1 cellular context compared by ENCODE assay signal in genomic region chr11:72787262-72788104, GRCh38.
TF ChIP-seq lines count a peak whose summit lies in the region.

No MANE protein-coding gene starts in this region.

TF ChIP-seq in HepG2, 621 proteins besides CTCF, POLR2A, EP300 and RAD21 (continued from another document and continues in another):
- TF ChIP-seq ZFP91 (CRISPR knock-in tag; IDR thresholded peaks at IDR 0.05; ENCODE audit: borderline replicate concordance) (peak; percentile 75), CHCHD3 (CRISPR knock-in tag; IDR thresholded peaks at IDR 0.05) (no peak), MTF2 (CRISPR knock-in tag; IDR thresholded peaks at IDR 0.05; ENCODE audit: borderline replicate concordance) (no peak), ZNF678 (CRISPR knock-in tag; IDR thresholded peaks at IDR 0.05) (peak; percentile 92; the same call in 1 of the 2 replicates), ZSCAN31 (CRISPR knock-in tag; IDR thresholded peaks at IDR 0.05; ENCODE audit: low read depth) (peak; percentile 40; the same call in 1 of the 2 replicates), HBP1 (CRISPR knock-in tag; IDR thresholded peaks at IDR 0.05; ENCODE audit: low read depth) (no peak; the same call in 1 of the 2 replicates), FOXO1 (CRISPR knock-in tag; IDR thresholded peaks at IDR 0.05) (no peak), KAT2B (IDR thresholded peaks at IDR 0.05; ENCODE audit: borderline replicate concordance, low read depth, low read length) (peak; percentile 84), SNAPC2 (CRISPR knock-in tag; IDR thresholded peaks at IDR 0.05) (no peak), PREB (CRISPR knock-in tag; IDR thresholded peaks at IDR 0.05) (no peak), STAT6 (CRISPR knock-in tag; IDR thresholded peaks at IDR 0.05; ENCODE audit: borderline replicate concordance) (no peak), ZNF512 (CRISPR knock-in tag; IDR thresholded peaks at IDR 0.05) (no peak), NFATC3 (CRISPR knock-in tag; IDR thresholded peaks at IDR 0.05) (no peak), ZNF331 (CRISPR knock-in tag; IDR thresholded peaks at IDR 0.05) (no peak), RFX5 (IDR thresholded peaks at IDR 0.05; ENCODE audit: low read depth, low read length) (no peak), AHR (CRISPR knock-in tag; IDR thresholded peaks at IDR 0.05) (no peak), ZNF710 (CRISPR knock-in tag; IDR thresholded peaks at IDR 0.05; ENCODE audit: borderline replicate concordance) (no peak), MTA3 (CRISPR knock-in tag; IDR thresholded peaks at IDR 0.05) (no peak), ZNF776 (CRISPR knock-in tag; IDR thresholded peaks at IDR 0.05) (no peak), NPAS2 (CRISPR knock-in tag; IDR thresholded peaks at IDR 0.05; ENCODE audit: borderline replicate concordance) (no peak), HNRNPK (IDR thresholded peaks at IDR 0.05; ENCODE audit: low read depth, low read length, poor library complexity, severe bottlenecking) (no peak), GABPB1 (CRISPR knock-in tag; IDR thresholded peaks at IDR 0.05) (peak; percentile 80), SCMH1 (CRISPR knock-in tag; IDR thresholded peaks at IDR 0.05; ENCODE audit: borderline replicate concordance) (no peak), KDM3A (CRISPR knock-in tag; IDR thresholded peaks at IDR 0.05; ENCODE audit: low read depth) (peak; percentile 81; the same call in 1 of the 2 replicates), FOXO4 (CRISPR knock-in tag; conservative IDR thresholded peaks at IDR 0.05) (no peak), POLR2AphosphoS5 (IDR thresholded peaks at IDR 0.05; ENCODE audit: low read depth, low read length) (peak; percentile 53), DNMT1 (CRISPR knock-in tag; IDR thresholded peaks at IDR 0.05) (no peak), CBX5 (CRISPR knock-in tag; IDR thresholded peaks at IDR 0.05; ENCODE audit: borderline replicate concordance) (no peak), ZBTB10 (CRISPR knock-in tag; IDR thresholded peaks at IDR 0.05; ENCODE audit: borderline replicate concordance) (no peak), ZBTB49 (CRISPR knock-in tag; IDR thresholded peaks at IDR 0.05; ENCODE audit: borderline replicate concordance) (no peak), ZNF138 (CRISPR knock-in tag; IDR thresholded peaks at IDR 0.05; ENCODE audit: low read depth) (no peak), HNF1A (IDR thresholded peaks at IDR 0.05; ENCODE audit: low read depth) (no peak), HNF1A (CRISPR knock-in tag; IDR thresholded peaks at IDR 0.05; ENCODE audit: borderline replicate concordance) (peak; percentile 63; the same call in 1 of the 2 replicates)
